In the genomic region with DNA sequence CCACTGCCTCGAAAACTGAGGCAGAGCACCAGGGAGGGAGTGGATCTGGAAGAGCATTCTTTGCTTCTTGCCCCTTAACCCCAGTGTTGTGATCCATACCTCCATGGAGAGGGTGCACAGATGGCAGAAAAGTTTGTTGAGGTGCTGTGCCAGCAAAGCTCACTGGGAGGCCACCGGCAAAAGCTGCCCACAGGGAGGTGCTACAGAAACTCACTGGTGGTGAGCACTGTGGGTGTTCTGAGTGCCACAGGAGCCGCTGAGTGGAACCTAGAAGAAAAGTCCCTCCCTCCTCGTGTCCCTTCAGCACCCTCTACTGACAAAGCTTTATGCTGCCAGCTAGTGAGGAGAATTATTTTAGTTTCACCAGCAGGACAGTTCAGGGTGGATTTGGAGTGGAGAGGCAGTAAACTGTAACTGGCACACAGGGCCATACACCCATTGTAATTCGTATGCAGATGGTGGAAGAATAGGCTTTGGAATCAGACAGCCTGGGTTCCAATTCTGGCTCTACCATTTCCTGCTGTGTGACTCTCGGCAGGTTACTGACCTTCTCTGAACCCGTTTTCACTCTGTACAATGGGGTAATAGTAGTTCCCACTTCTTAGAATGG, we compare ENCODE assay signal across 8 cellular contexts.
DNase-seq lines count a peak whose midpoint lies in the region; ATAC-seq and TF ChIP-seq lines count a peak whose summit lies in the region.

No MANE protein-coding gene starts in this region.

- no peaks in the 10 kb centered on the region for H3K27me3 ChIP-seq in stomach

- peak overlapping the region in 3 of 5 donors; percentile 3 to 52 (median 27) for H3K27ac ChIP-seq in stomach

- DNase-seq in Right ventricle myocardium inferior (ENCODE audit: missing footprints), result no peak
- DNase-seq in cardiac septum (ENCODE audit: low spot score), result no peak
- peak; percentile 24 for DNase-seq in NCI-H2081 treated with DMSO at 0.1 percent for 48 hours (lab: John Stamatoyannopoulos, UW)
- peak; percentile 48 for DNase-seq in activated CD4-positive, alpha-beta T cell treated with anti-CD3 and anti-CD28 coated beads for 4 hours
- DNase-seq in effector CD8-positive, alpha-beta T cell (lab: John Stamatoyannopoulos, UW), result peak; percentile 5
- DNase-seq in mucosa of descending colon, result peak; percentile 53 to 65 (median 62)
- DNase-seq in stomach, result peak; percentile 42

- H3K4me1 ChIP-seq in mucosa of descending colon (ENCODE audit: low read depth) (peaks cover 3% of the 10 kb centered on the region), stomach (peaks cover 0 to 25% (median 9%) of the 10 kb centered on the region in 4 donors)

- 39 to 45% (median 44%) methylated on average over 7 of the region's 7 CpGs for WGBS in stomach, 5 donors

- TF ChIP-seq EP300 in stomach (IDR thresholded peaks at IDR 0.05), result no peak

- peak; percentile 88 for ATAC-seq in Right ventricle myocardium inferior
- peak; percentile 85 for ATAC-seq in HG02678 (IDR thresholded peaks at IDR 0.05; ENCODE audit: unreplicated experiment)
- peak; percentile 94 for ATAC-seq in mucosa of descending colon

- peak; percentile 51 for TF ChIP-seq CTCF in mucosa of descending colon (IDR thresholded peaks at IDR 0.05)
- peak in 5 of 7 experiments; percentile 53 to 75 (median 64) for TF ChIP-seq CTCF in stomach (IDR thresholded peaks at IDR 0.05)

- H3K9me3 ChIP-seq in mucosa of descending colon (no peaks in the 10 kb centered on the region), stomach (no peaks in the 10 kb centered on the region)

- intact Hi-C loops in Right ventricle myocardium inferior (cut with DNase I) (loop anchor here (2.0 to 5.0 kb wide), 2 partner anchors 136 to 211 kb away; no protein-coding TSS in a partner anchor), cardiac septum (cut with DNase I) (loop anchor here (2.0 to 5.0 kb wide), 2 partner anchors 86 to 134 kb away; a partner anchor contains a TSS), mucosa of descending colon (cut with DNase I, micrococcal nuclease) (loop anchor here in 1 of 2 donors (5.0 kb wide), 1 partner anchor 136 kb away; no protein-coding TSS in a partner anchor), stomach (cut with DNase I; ENCODE audit: low total_unique reads) (loop anchor here (10.0 kb wide), 1 partner anchor 124 kb away; no protein-coding TSS in a partner anchor)

- TF ChIP-seq POLR2A in stomach (IDR thresholded peaks at IDR 0.05), result no peak

- no peak overlapping the region for H3K4me3 ChIP-seq in mucosa of descending colon
- H3K4me3 ChIP-seq in stomach, result no peak overlapping the region

- H3K36me3 ChIP-seq in mucosa of descending colon (ENCODE audit: low read depth), result no peaks in the 10 kb centered on the region
- H3K36me3 ChIP-seq in stomach, result peaks cover 5 to 59% (median 36%) of the 10 kb centered on the region in 4 donors

Comparison
In these comparisons a context has a peak if more than half of its experiments do, and no peak if none do; other contexts are left out.
1. DNase-seq: peak in NCI-H2081 treated with DMSO at 0.1 percent for 48 hours (single experiment), activated CD4-positive, alpha-beta T cell treated with anti-CD3 and anti-CD28 coated beads for 4 hours (2 of 2), effector CD8-positive, alpha-beta T cell (single experiment), mucosa of descending colon (3 of 3) and stomach (single experiment); none in Right ventricle myocardium inferior (single experiment) and cardiac septum (single experiment).
2. Peak in every context shown above with its lines, with median percentiles within 50 percentile points of each other: ATAC-seq.